In genomic region chr6:152637422-152638047, GRCh38 we compare ENCODE assay signal across 8 cellular contexts. TPM values are rescaled to one million over a fixed set of nuclear protein-coding genes. Genes with fewer than 3 reads are reported as not detected.
DNase-seq lines count a peak whose midpoint lies in the region; ATAC-seq and TF ChIP-seq lines count a peak whose summit lies in the region.

No MANE protein-coding gene starts in this region.

- peaks cover 44% of the 10 kb centered on the region for H3K27me3 Mint-ChIP-seq in activated T-helper 1 cell treated with anti-CD3 and anti-CD28 coated beads, Interleukin-12 subunit alpha, Interleukin-12 subunit beta, Interleukin-2, Interleukin-4 antibody, amounts not matched to agents 30 ng/mL and 10 ng/mL and 1 ng/mL, durations not matched to agents 14 hours and 24 hours and 36 hours (ENCODE audit: insufficient read depth)

- ATAC-seq in sciatic nerve, result peak; percentile 34
- no peak for ATAC-seq in HG03159 (IDR thresholded peaks at IDR 0.05; ENCODE audit: unreplicated experiment)

- TF ChIP-seq CTCF in GM12865 (IDR thresholded peaks at IDR 0.05; ENCODE audit: insufficient read depth, low read depth, low read length, missing control alignments), result no peak

- no peaks in the 10 kb centered on the region for H3K9me3 Mint-ChIP-seq in activated T-helper 1 cell treated with anti-CD3 and anti-CD28 coated beads, Interleukin-12 subunit alpha, Interleukin-12 subunit beta, Interleukin-2, Interleukin-4 antibody, amounts not matched to agents 30 ng/mL and 10 ng/mL and 1 ng/mL, durations not matched to agents 14 hours and 24 hours and 36 hours

- H3K4me1 Mint-ChIP-seq in activated T-helper 1 cell treated with anti-CD3 and anti-CD28 coated beads, Interleukin-12 subunit alpha, Interleukin-12 subunit beta, Interleukin-2, Interleukin-4 antibody, amounts not matched to agents 30 ng/mL and 10 ng/mL and 1 ng/mL, durations not matched to agents 14 hours and 24 hours and 36 hours (ENCODE audit: low read depth), result peaks cover 17% of the 10 kb centered on the region

- H3K4me3 ChIP-seq in GM12865 (ENCODE audit: low read depth, low read length) (peak overlapping the region; percentile 53), iPS-11a (ENCODE audit: low read depth, low read length) (peak overlapping the region; percentile 53)

- H3K27ac Mint-ChIP-seq in activated T-helper 1 cell treated with anti-CD3 and anti-CD28 coated beads, Interleukin-12 subunit alpha, Interleukin-12 subunit beta, Interleukin-2, Interleukin-4 antibody, amounts not matched to agents 30 ng/mL and 10 ng/mL and 1 ng/mL, durations not matched to agents 14 hours and 24 hours and 36 hours, result no peak overlapping the region

- intact Hi-C loops in activated T-helper 1 cell treated with anti-CD3 and anti-CD28 coated beads, Interleukin-12 subunit alpha, Interleukin-12 subunit beta, Interleukin-2, Interleukin-4 antibody, amounts not matched to agents 30 ng/mL and 10 ng/mL and 1 ng/mL, durations not matched to agents 14 hours and 24 hours and 36 hours (cut with micrococcal nuclease), result no loop called here
- intact Hi-C loops in sciatic nerve (cut with DNase I), result no loop called here

- H3K4me3 Mint-ChIP-seq in activated T-helper 1 cell treated with anti-CD3 and anti-CD28 coated beads, Interleukin-12 subunit alpha, Interleukin-12 subunit beta, Interleukin-2, Interleukin-4 antibody, amounts not matched to agents 30 ng/mL and 10 ng/mL and 1 ng/mL, durations not matched to agents 14 hours and 24 hours and 36 hours, result peak overlapping the region; percentile 39

- DNase-seq in GM12865 (ENCODE audit: low read depth), result no peak
- DNase-seq in activated T-helper 1 cell treated with anti-CD3 and anti-CD28 coated beads, Interleukin-12 subunit alpha, Interleukin-12 subunit beta, Interleukin-2, Interleukin-4 antibody, amounts not matched to agents 30 ng/mL and 10 ng/mL and 1 ng/mL, durations not matched to agents 14 hours and 24 hours and 36 hours (ENCODE audit: low spot score), result no peak
- DNase-seq in sciatic nerve (ENCODE audit: low spot score), result no peak
- DNase-seq in hypothalamus (lab: John Stamatoyannopoulos, UW), result no peak
- DNase-seq in DMS153 (lab: John Stamatoyannopoulos, UW), result no peak
- no peak for DNase-seq in activated naive CD4-positive, alpha-beta T cell (lab: John Stamatoyannopoulos, UW)

- no peaks in the 10 kb centered on the region for H3K36me3 Mint-ChIP-seq in activated T-helper 1 cell treated with anti-CD3 and anti-CD28 coated beads, Interleukin-12 subunit alpha, Interleukin-12 subunit beta, Interleukin-2, Interleukin-4 antibody, amounts not matched to agents 30 ng/mL and 10 ng/mL and 1 ng/mL, durations not matched to agents 14 hours and 24 hours and 36 hours (ENCODE audit: low read depth)

RNA-seq across cellular contexts. Expression of gene SYNE1, which starts 0.4 kb away (rescaled TPM):
- total RNA-seq in activated T-helper 1 cell treated with anti-CD3 and anti-CD28 coated beads, Interleukin-12 subunit alpha, Interleukin-12 subunit beta, Interleukin-2, Interleukin-4 antibody, amounts not matched to agents 30 ng/mL and 10 ng/mL and 1 ng/mL, durations not matched to agents 14 hours and 24 hours and 36 hours, result 14.5 and 16.0 TPM in 2 replicates
- 142 TPM for total RNA-seq in sciatic nerve
